35 cellular contexts compared by ENCODE assay signal in the genomic region with DNA sequence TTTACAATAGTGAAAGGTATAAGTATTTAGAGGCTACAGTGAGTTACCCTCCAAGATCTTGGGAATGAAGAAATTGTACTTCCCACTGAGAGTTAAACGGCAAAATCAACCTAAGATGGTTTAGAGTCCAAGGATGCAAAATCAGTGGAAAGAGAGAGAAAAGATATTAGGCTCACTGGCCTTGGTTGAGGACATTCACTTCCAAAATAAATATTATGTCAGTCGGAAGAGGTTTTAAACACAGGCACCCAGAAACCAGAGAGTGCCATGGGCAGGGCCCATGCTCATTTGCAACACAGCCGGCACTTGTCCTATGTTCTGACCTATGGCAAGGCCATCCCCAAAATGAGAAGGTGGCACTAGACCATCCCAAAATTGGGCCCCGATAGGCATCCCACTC. TPM values are rescaled to one million over a fixed set of nuclear protein-coding genes. Genes with fewer than 3 reads are reported as not detected.
"Had no signal": no experiment of that assay in that cellular context is flagged by ENCODE, and none has a peak within 500 bp of the region (broad histone marks: within the 10 kb centered on the region; RNA-seq: fewer than 3 reads in every experiment).

No MANE protein-coding gene starts in this region.

- H3K4me2 ChIP-seq: neural progenitor cell had no signal

- H3K9me3 ChIP-seq: heart left ventricle, left ventricle myocardium inferior, lower lobe of right lung, neutrophil, pancreas, prostate gland, sigmoid colon, spleen, transverse colon, upper lobe of left lung, vagina had no signal

- FAIRE-seq: islet of Langerhans, pancreas, small intestine had no signal

- H3K4me3 Mint-ChIP-seq: immature natural killer cell; mesothelial cell of epicardium; natural killer cell; nephron progenitor cell; neural progenitor cell; stimulated activated effector memory CD8-positive, alpha-beta T cell treated with anti-CD3 and anti-CD28 coated beads, Interleukin-12 subunit alpha, Interleukin-12 subunit beta, amount 100 ng/mL, for 72 hours; stimulated activated naive CD8-positive, alpha-beta T cell treated with anti-CD3 and anti-CD28 coated beads, Interleukin-15, amount 100 ng/mL, for 72 hours had no signal

- DNase-seq: heart left ventricle; hypothalamus; immature natural killer cell; left colon; left ventricle myocardium inferior; lower lobe of right lung; mesendoderm; naive B cell; natural killer cell; nephron progenitor cell; occipital lobe; pancreas; posterior cingulate gyrus; retina; right cardiac atrium; sigmoid colon; small intestine; spleen; stimulated activated CD4-positive, alpha-beta T cell treated with anti-CD3 and anti-CD28 coated beads, Interleukin-4, amount 100 ng/mL, for 24 hours; stimulated activated naive CD4-positive, alpha-beta T cell treated with Interleukin-2 at 50 U/mL for 16 hours; stimulated activated naive CD8-positive, alpha-beta T cell treated with anti-CD3 and anti-CD28 coated beads, Interleukin-15, amount 100 ng/mL, for 72 hours; substantia nigra; transverse colon; upper lobe of left lung had no signal

- H3K27ac Mint-ChIP-seq: immature natural killer cell; mesothelial cell of epicardium; naive B cell; natural killer cell; nephron progenitor cell; neural progenitor cell; stimulated activated effector memory CD8-positive, alpha-beta T cell treated with anti-CD3 and anti-CD28 coated beads, Interleukin-12 subunit alpha, Interleukin-12 subunit beta, amount 100 ng/mL, for 72 hours; stimulated activated naive CD8-positive, alpha-beta T cell treated with anti-CD3 and anti-CD28 coated beads, Interleukin-15, amount 100 ng/mL, for 72 hours had no signal

- H3K27me3 ChIP-seq: neutrophil, pancreas, sigmoid colon, spleen, transverse colon, upper lobe of left lung, vagina had no signal

- H3K4me1 ChIP-seq: neural progenitor cell, prostate gland had no signal

- H3K36me3 ChIP-seq: heart left ventricle, left ventricle myocardium inferior, lower lobe of right lung, neural progenitor cell, neutrophil, pancreas, prostate gland, sigmoid colon, spleen, transverse colon, upper lobe of left lung, vagina had no signal

- ATAC-seq: heart left ventricle; left colon; lower lobe of right lung; natural killer cell; pancreas; right cardiac atrium; stimulated activated effector memory CD8-positive, alpha-beta T cell treated with anti-CD3 and anti-CD28 coated beads, Interleukin-12 subunit alpha, Interleukin-12 subunit beta, amount 100 ng/mL, for 72 hours; stimulated activated naive CD8-positive, alpha-beta T cell treated with anti-CD3 and anti-CD28 coated beads, Interleukin-15, amount 100 ng/mL, for 72 hours had no signal

- H2AFZ ChIP-seq: neural progenitor cell had no signal

- H3K36me3 Mint-ChIP-seq: immature natural killer cell, mesothelial cell of epicardium, naive B cell, natural killer cell, neural progenitor cell had no signal

- H3K4me1 Mint-ChIP-seq: neural progenitor cell; stimulated activated effector memory CD8-positive, alpha-beta T cell treated with anti-CD3 and anti-CD28 coated beads, Interleukin-12 subunit alpha, Interleukin-12 subunit beta, amount 100 ng/mL, for 72 hours had no signal

- H3K4me3 ChIP-seq: heart left ventricle, left ventricle myocardium inferior, lower lobe of right lung, neural progenitor cell, pancreas, prostate gland, sigmoid colon, spleen, transverse colon, upper lobe of left lung, vagina had no signal

- H3K27ac ChIP-seq: heart left ventricle, left ventricle myocardium inferior, lower lobe of right lung, neural progenitor cell, neutrophil, pancreas, prostate gland, sigmoid colon, spleen, transverse colon, upper lobe of left lung, vagina had no signal

- H3K27me3 Mint-ChIP-seq: stimulated activated naive CD8-positive, alpha-beta T cell treated with anti-CD3 and anti-CD28 coated beads, Interleukin-15, amount 100 ng/mL, for 72 hours had no signal

- H3K9me3 Mint-ChIP-seq: immature natural killer cell; natural killer cell; stimulated activated effector memory CD8-positive, alpha-beta T cell treated with anti-CD3 and anti-CD28 coated beads, Interleukin-12 subunit alpha, Interleukin-12 subunit beta, amount 100 ng/mL, for 72 hours; stimulated activated naive CD8-positive, alpha-beta T cell treated with anti-CD3 and anti-CD28 coated beads, Interleukin-15, amount 100 ng/mL, for 72 hours had no signal

- H3K9ac ChIP-seq: neural progenitor cell had no signal

RNA-seq across cellular contexts. Expression of gene STRA8, which starts 18.5 kb away (rescaled TPM):
- total RNA-seq: heart left ventricle, left colon, left ventricle myocardium inferior, lower lobe of right lung, mammary epithelial cell, mesothelial cell of epicardium, mononuclear cell, natural killer cell, occipital lobe, pancreas, prostate gland, right cardiac atrium, sigmoid colon, spleen, temporal lobe, transverse colon, upper lobe of left lung, urinary bladder, vagina had no signal
- polyA plus RNA-seq: heart left ventricle, immature natural killer cell, mammary epithelial cell, right cardiac atrium, sigmoid colon, small intestine, spleen, urinary bladder had no signal
